1 cellular context compared by ENCODE assay signal in the genomic region with DNA sequence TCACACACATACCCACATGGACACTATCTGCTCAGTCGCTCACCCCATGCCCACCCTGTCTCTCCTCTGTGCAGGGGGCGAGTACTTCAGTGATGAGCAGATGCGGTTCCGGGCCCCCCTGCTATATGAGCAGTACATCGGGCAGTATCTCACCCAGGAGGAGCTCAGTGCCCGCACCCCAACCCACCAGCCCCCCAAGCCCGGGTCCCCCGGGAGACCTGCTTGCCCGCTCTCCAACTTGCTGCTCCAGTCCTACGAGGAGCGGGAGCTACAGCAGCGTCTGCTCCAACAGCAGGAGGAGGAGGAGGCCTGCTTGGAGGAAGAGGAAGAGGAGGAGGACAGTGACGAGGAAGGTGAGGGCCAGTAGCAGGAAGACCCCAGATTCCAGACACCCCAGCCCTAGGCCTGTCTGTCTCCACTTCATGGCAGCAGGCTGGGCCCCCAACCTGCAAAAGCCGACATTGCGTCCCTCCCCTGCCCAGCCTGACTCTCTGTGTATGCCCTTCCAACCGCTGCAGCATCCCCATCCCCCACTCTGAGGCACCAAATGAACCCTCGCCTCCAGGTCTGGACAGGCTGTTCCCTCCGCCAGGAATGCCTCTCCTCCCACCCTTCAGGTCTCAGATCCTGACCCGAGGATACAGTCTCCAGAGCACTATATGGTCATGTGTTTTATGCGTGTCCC.
TF ChIP-seq lines count a peak whose summit lies in the region.

No MANE protein-coding gene starts in this region.

TF ChIP-seq in endothelial cell of umbilical vein, 7 proteins besides CTCF, POLR2A, EP300 and RAD21:
- TF ChIP-seq GATA2 (IDR thresholded peaks at IDR 0.05; ENCODE audit: insufficient read depth, insufficient read length, low read depth, low read length): no peak
- TF ChIP-seq JUN (IDR thresholded peaks at IDR 0.05; ENCODE audit: borderline replicate concordance, insufficient read depth, insufficient read length, low read depth): no peak
- TF ChIP-seq POLR2AphosphoS5 (IDR thresholded peaks at IDR 0.05; ENCODE audit: insufficient read depth, low read depth, low read length): no peak
- TF ChIP-seq, protein P1, sequence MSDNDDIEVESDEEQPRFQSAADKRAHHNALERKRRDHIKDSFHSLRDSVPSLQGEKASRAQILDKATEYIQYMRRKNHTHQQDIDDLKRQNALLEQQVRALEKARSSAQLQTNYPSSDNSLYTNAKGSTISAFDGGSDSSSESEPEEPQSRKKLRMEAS (IDR thresholded peaks at IDR 0.05; ENCODE audit: insufficient read depth, insufficient read length): no peak
- TF ChIP-seq EZH2 (IDR thresholded peaks at IDR 0.05; ENCODE audit: borderline replicate concordance, low read depth, low read length, severe bottlenecking): no peak
- no peak for TF ChIP-seq FOS (IDR thresholded peaks at IDR 0.05; ENCODE audit: borderline replicate concordance, insufficient read depth, low read length)
- no peak for TF ChIP-seq MYC (IDR thresholded peaks at IDR 0.05; ENCODE audit: low read depth, low read length)
